In the genomic region with DNA sequence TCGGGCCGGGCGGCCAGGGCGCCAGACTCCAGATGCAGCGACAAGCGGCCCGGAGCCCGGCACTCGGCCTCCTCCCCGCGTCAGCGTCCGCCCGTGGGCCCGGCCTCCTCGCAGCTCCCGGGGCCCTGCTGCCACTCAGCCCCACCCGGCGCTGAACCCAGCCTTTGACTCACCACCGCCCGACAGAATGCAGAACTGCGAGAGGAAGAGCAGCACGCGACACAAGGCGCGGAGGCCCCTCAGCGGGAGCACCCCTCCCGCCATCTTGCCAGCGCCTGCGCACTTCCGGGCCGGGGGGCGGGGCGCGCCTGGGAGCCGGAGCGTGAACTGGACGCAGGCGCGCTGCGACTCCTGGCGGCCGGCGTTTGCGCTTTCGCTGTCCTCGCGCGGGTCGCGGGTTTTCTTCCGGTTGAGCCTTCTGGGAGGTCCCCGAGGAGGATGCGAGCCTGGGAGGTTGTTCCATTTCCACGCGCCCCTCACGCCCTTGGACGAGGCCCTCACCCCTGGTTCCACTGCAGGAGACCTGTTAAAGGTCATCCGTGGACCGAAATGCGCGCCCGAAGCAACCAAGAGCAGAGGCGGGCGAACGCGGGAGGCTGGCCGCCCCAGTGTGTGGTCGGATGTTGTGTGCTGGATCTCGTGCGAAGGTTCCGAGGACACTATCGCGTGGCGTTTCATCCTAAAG, we compare ENCODE assay signal across 8 cellular contexts. TPM values are rescaled to one million over a fixed set of nuclear protein-coding genes. Genes with fewer than 3 reads are reported as not detected.
DNase-seq lines count a peak whose midpoint lies in the region; ATAC-seq and TF ChIP-seq lines count a peak whose summit lies in the region.

A gene with protein sequence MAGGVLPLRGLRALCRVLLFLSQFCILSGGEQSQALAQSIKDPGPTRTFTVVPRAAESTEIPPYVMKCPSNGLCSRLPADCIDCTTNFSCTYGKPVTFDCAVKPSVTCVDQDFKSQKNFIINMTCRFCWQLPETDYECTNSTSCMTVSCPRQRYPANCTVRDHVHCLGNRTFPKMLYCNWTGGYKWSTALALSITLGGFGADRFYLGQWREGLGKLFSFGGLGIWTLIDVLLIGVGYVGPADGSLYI (minus strand): TSS at position 284 of the 685 bp plus-strand sequence. CDS start 20 bp downstream, at position 264.

- peaks cover 42% of the 10 kb centered on the region for H3K4me1 Mint-ChIP-seq in CD14-positive monocyte

- DNase-seq in CD14-positive monocyte (ENCODE audit: low spot score) (peak; percentile 98), NCI-H748 treated with DMSO at 0.1 percent for 48 hours (lab: John Stamatoyannopoulos, UW) (peak; percentile 57), dermis microvascular lymphatic vessel endothelial cell (ENCODE audit: low read depth in 2 of 2) (peak; percentile 79 to 93), lower leg skin (ENCODE audit: low spot score in 2 of 2) (peak; percentile 91 to 99)
- DNase-seq in activated CD4-positive, alpha-beta T cell treated with anti-CD3 and anti-CD28 coated beads, Interleukin-2, amount 50 U/mL, for 4 hours = peak; percentile 90 to 92
- DNase-seq in stimulated activated CD4-positive, alpha-beta T cell treated with anti-CD3 and anti-CD28 coated beads, Interleukin-4, amount 100 ng/mL, for 48 hours (ENCODE audit: low read depth in 2 of 2) = peak; percentile 91 to 94

- peak within 1 kb of the TSS; percentile 71 for H3K4me3 ChIP-seq in lower leg skin (ENCODE audit: low read depth, poor library complexity, severe bottlenecking)

- H3K27me3 Mint-ChIP-seq in CD14-positive monocyte (ENCODE audit: low read depth in 3 of 3) = no peaks in the 10 kb centered on the region

- intact Hi-C loops in CD14-positive monocyte (cut with micrococcal nuclease) = loop anchor here (2.0 to 10.0 kb wide), 8 partner anchors 70 to 1047 kb away; a partner anchor contains a TSS
- intact Hi-C loops in lower leg skin (cut with DNase I; ENCODE audit: low total_unique reads) = no loop called here

- ATAC-seq in GM19351 (IDR thresholded peaks at IDR 0.05; ENCODE audit: unreplicated experiment) (peak; percentile 83), HG03521 (IDR thresholded peaks at IDR 0.05; ENCODE audit: unreplicated experiment) (peak; percentile 87)

- H3K9me3 Mint-ChIP-seq in CD14-positive monocyte = no peaks in the 10 kb centered on the region

- WGBS in lower leg skin, 2 donors = 0% methylated on average over 8 to 50 of the region's 75 CpGs

- H3K4me3 Mint-ChIP-seq in CD14-positive monocyte = peak within 1 kb of the TSS; percentile 80 to 94

- peaks cover 17 to 24% of the 10 kb centered on the region in 2 donors for H3K36me3 Mint-ChIP-seq in CD14-positive monocyte

- peak within 1 kb of the TSS; percentile 98 to 100 (median 99) for H3K27ac Mint-ChIP-seq in CD14-positive monocyte

- peak in 1 of 2 donors; percentile 46 for TF ChIP-seq POLR2A in lower leg skin (IDR thresholded peaks at IDR 0.05)

- TF ChIP-seq CTCF in CD14-positive monocyte (IDR thresholded peaks at IDR 0.05) (peak; percentile 88), lower leg skin (IDR thresholded peaks at IDR 0.05) (peak in 1 of 3 donors; percentile 52)

RNA-seq across cellular contexts. Expression of the gene that starts here (rescaled TPM):
- 10 to 100 TPM; 22.9 to 26.5 TPM for polyA plus RNA-seq in CD14-positive monocyte
- total RNA-seq in dermis microvascular lymphatic vessel endothelial cell (31.7 and 54.4 TPM in 2 replicates), lower leg skin (10 to 100 TPM; 33.8 to 59.4 (median 39.7) TPM)

Comparison
In these comparisons a context has a peak if more than half of its experiments do, and no peak if none do; other contexts are left out.
1. Peak in every context shown above with its lines: DNase-seq, ATAC-seq and H3K4me3 ChIP-seq.